8 cellular contexts compared by ENCODE assay signal in the genomic region with DNA sequence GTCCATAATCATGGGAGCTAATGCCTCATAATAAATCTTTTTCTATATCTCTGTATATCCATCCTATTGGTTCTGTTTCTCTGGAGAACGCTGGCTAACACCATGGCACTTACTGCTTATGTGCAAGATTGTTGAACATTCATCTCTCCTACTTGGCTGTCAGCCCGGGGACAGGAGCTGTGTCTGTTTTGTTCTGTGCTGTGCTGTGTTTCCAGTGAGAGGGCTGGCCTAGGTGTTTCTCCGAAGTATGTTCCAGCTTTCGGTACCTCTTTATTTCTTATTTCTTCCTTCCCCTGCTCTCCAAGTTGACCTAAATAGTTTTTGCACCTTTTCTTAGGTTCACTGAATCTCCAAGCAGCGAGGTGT. TPM values are rescaled to one million over a fixed set of nuclear protein-coding genes. Genes with fewer than 3 reads are reported as not detected.
DNase-seq lines count a peak whose midpoint lies in the region; ATAC-seq and TF ChIP-seq lines count a peak whose summit lies in the region.

No MANE protein-coding gene starts in this region.

- H3K36me3 ChIP-seq in WERI-Rb-1 (no peaks in the 10 kb centered on the region), neuronal stem cell (replicated peaks in 1 of 2; ENCODE audit: control insufficient read depth in 2 of 2, insufficient read depth in 2 of 2, low read length in 2 of 2) (no peaks in the 10 kb centered on the region)

- H3K79me1 ChIP-seq in neuronal stem cell (ENCODE audit: low read depth, low read length), result no peaks in the 10 kb centered on the region

- no peak overlapping the region for H3K14ac ChIP-seq in neuronal stem cell (ENCODE audit: low read length)

- H3K4me1 Mint-ChIP-seq in activated CD4-positive, alpha-beta T cell treated with anti-CD3 and anti-CD28 coated beads, Interleukin-2, amount 10 ng/mL, durations not matched to agents 7 days and 5 days, result peaks cover 32% of the 10 kb centered on the region

- CTCF ChIA-PET in activated CD4-positive, alpha-beta T cell treated with anti-CD3 and anti-CD28 coated beads, Interleukin-2, amount 10 ng/mL, durations not matched to agents 7 days and 5 days (lab: Charles Lee), result interaction anchor here (0.6 to 12.4 kb wide), 13 partner anchors 8 to 293 kb away, joined by 3 to 206 read pairs (median 4); partner anchors contain the start of genes ATG101 and NR4A1

- H2AK5ac ChIP-seq in neuronal stem cell (ENCODE audit: low read depth, low read length), result peak overlapping the region; percentile 22

- no peak for DNase-seq in activated CD4-positive, alpha-beta T cell treated with anti-CD3 and anti-CD28 coated beads, Interleukin-2, amount 10 ng/mL, durations not matched to agents 7 days and 5 days
- no peak for DNase-seq in activated CD4-positive, alpha-beta T cell treated with anti-CD3 and anti-CD28 coated beads, Interleukin-2, amount 50 U/mL, for 1 hour
- DNase-seq in WERI-Rb-1 (no peak), fibroblast of villous mesenchyme (ENCODE audit: low read depth) (peak; percentile 89), neuronal stem cell (ENCODE audit: low spot score) (no peak), OCI-M1 (lab: John Stamatoyannopoulos, UW) (no peak)
- DNase-seq in activated CD4-positive, alpha-beta T cell treated with anti-CD3 and anti-CD28 coated beads for 1 hour, result no peak

- H3K36me3 Mint-ChIP-seq in activated CD4-positive, alpha-beta T cell treated with anti-CD3 and anti-CD28 coated beads, Interleukin-2, amount 10 ng/mL, durations not matched to agents 7 days and 5 days (ENCODE audit: low read depth), result no peaks in the 10 kb centered on the region

- no peak overlapping the region for H3K27ac Mint-ChIP-seq in activated CD4-positive, alpha-beta T cell treated with anti-CD3 and anti-CD28 coated beads, Interleukin-2, amount 10 ng/mL, durations not matched to agents 7 days and 5 days

- peaks cover 29% of the 10 kb centered on the region for H3K27me3 Mint-ChIP-seq in activated CD4-positive, alpha-beta T cell treated with anti-CD3 and anti-CD28 coated beads, Interleukin-2, amount 10 ng/mL, durations not matched to agents 7 days and 5 days

- no peaks in the 10 kb centered on the region for H3K27me3 ChIP-seq in WERI-Rb-1 (ENCODE audit: insufficient read depth, low read depth, severe bottlenecking)
- H3K27me3 ChIP-seq in neuronal stem cell (ENCODE audit: control insufficient read depth in 3 of 3, insufficient read depth in 3 of 3, low read depth in 1 of 3, low read length in 3 of 3), result peaks cover 0 to 29% (median 8%) of the 10 kb centered on the region in 3 experiments

- TF ChIP-seq CTCF in WERI-Rb-1 (IDR thresholded peaks at IDR 0.05; ENCODE audit: low read depth, low read length), result no peak
- TF ChIP-seq CTCF in fibroblast of villous mesenchyme (IDR thresholded peaks at IDR 0.05; ENCODE audit: insufficient read depth, low read depth, low read length), result no peak

- H2BK15ac ChIP-seq in neuronal stem cell (ENCODE audit: low read length), result no peak overlapping the region

- H3K9me3 Mint-ChIP-seq in activated CD4-positive, alpha-beta T cell treated with anti-CD3 and anti-CD28 coated beads, Interleukin-2, amount 10 ng/mL, durations not matched to agents 7 days and 5 days, result no peaks in the 10 kb centered on the region

- no CpG with 5 or more reads among the region's 5 CpGs for WGBS in neuronal stem cell (ENCODE audit: extremely low coverage in 2 of 2, insufficient read length in 2 of 2, insufficient replicate concordance in 1 of 2), 2 donors

- no peak overlapping the region for H4K8ac ChIP-seq in neuronal stem cell (ENCODE audit: low read depth, low read length)

- H2BK5ac ChIP-seq in neuronal stem cell (ENCODE audit: low read length), result no peak overlapping the region

- POLR2A ChIA-PET in activated CD4-positive, alpha-beta T cell treated with anti-CD3 and anti-CD28 coated beads, Interleukin-2, amount 10 ng/mL, durations not matched to agents 7 days and 5 days (lab: Charles Lee), result interaction anchor here (0.7 kb wide), 1 partner anchor 20 kb away, joined by 3 read pairs; no protein-coding TSS in a partner anchor

- no peak overlapping the region for H2BK120ac ChIP-seq in neuronal stem cell (ENCODE audit: low read depth, low read length)

- H2AFZ ChIP-seq in neuronal stem cell (ENCODE audit: low read length), result peak overlapping the region; percentile 92

- H4K91ac ChIP-seq in neuronal stem cell (ENCODE audit: low read depth, low read length, poor library complexity), result no peak overlapping the region

- H3K4me1 ChIP-seq in neuronal stem cell (ENCODE audit: control insufficient read depth in 2 of 2, insufficient read depth in 1 of 2, low read depth in 1 of 2, low read length in 2 of 2), result peaks cover 12 to 21% of the 10 kb centered on the region in 2 donors

- no peak overlapping the region for H3K9ac ChIP-seq in neuronal stem cell (ENCODE audit: low read depth, low read length, poor library complexity)

- H3K27ac ChIP-seq in WERI-Rb-1 (no peak overlapping the region; the same call in 1 of the 2 replicates), neuronal stem cell (replicated peaks; ENCODE audit: low read length) (peak overlapping the region; percentile 10)

- H3K18ac ChIP-seq in neuronal stem cell (ENCODE audit: low read length), result no peak overlapping the region

- H2BK12ac ChIP-seq in neuronal stem cell (ENCODE audit: low read length), result no peak overlapping the region

- H3K4me3 ChIP-seq in WERI-Rb-1 (ENCODE audit: low read depth, low read length), result peak overlapping the region; percentile 54
- peak overlapping the region; percentile 52 for H3K4me3 ChIP-seq in fibroblast of villous mesenchyme (ENCODE audit: low read depth, low read length)
- H3K4me3 ChIP-seq in neuronal stem cell (ENCODE audit: low read length in 2 of 2), result peak overlapping the region in 1 of 2 donors; percentile 14

- no peaks in the 10 kb centered on the region for H3K9me3 ChIP-seq in WERI-Rb-1 (ENCODE audit: severe bottlenecking)
- H3K9me3 ChIP-seq in neuronal stem cell (replicated peaks in 1 of 2; ENCODE audit: control insufficient read depth in 2 of 2, insufficient read depth in 1 of 2, low read depth in 1 of 2, low read length in 2 of 2), result no peaks in the 10 kb centered on the region

- no peak for ATAC-seq in GM21367 (IDR thresholded peaks at IDR 0.05; ENCODE audit: unreplicated experiment)

- peak overlapping the region; percentile 48 for H3K4me3 Mint-ChIP-seq in activated CD4-positive, alpha-beta T cell treated with anti-CD3 and anti-CD28 coated beads, Interleukin-2, amount 10 ng/mL, durations not matched to agents 7 days and 5 days

- no peak overlapping the region for H3K4ac ChIP-seq in neuronal stem cell (ENCODE audit: low read length)

- peak overlapping the region; percentile 50 for H3K4me2 ChIP-seq in neuronal stem cell (ENCODE audit: insufficient read depth, low read length, poor library complexity, severe bottlenecking)

- H3K23ac ChIP-seq in neuronal stem cell (ENCODE audit: low read depth, low read length, poor library complexity), result no peak overlapping the region

RNA-seq across cellular contexts. Expression of gene NR4A1, which starts 18.8 kb away (rescaled TPM):
- total RNA-seq in activated CD4-positive, alpha-beta T cell treated with anti-CD3 and anti-CD28 coated beads, Interleukin-2, amount 10 ng/mL, durations not matched to agents 7 days and 5 days, result 1 to 10 TPM; 2.1 to 2.7 TPM
- 2.2 and 2.9 TPM in 2 replicates for total RNA-seq in fibroblast of villous mesenchyme
- polyA plus RNA-seq in neuronal stem cell (2013, experiment 1 of 2), result 46.2 TPM
- polyA plus RNA-seq in neuronal stem cell (2013, experiment 2 of 2), result 44.5 TPM

RNA-seq across cellular contexts. Expression of gene TAMALIN, which starts 25.7 kb away (rescaled TPM):
- total RNA-seq in activated CD4-positive, alpha-beta T cell treated with anti-CD3 and anti-CD28 coated beads, Interleukin-2, amount 10 ng/mL, durations not matched to agents 7 days and 5 days, result 1 to 10 TPM; 5.7 to 6.9 TPM
- 2.2 and 7.7 TPM in 2 replicates for total RNA-seq in fibroblast of villous mesenchyme
- polyA plus RNA-seq in neuronal stem cell (2013, experiment 1 of 2), result 11.1 TPM
- polyA plus RNA-seq in neuronal stem cell (2013, experiment 2 of 2), result 10.9 TPM

RNA-seq across cellular contexts. Expression of gene ATG101, which starts 37.4 kb away (rescaled TPM):
- total RNA-seq in activated CD4-positive, alpha-beta T cell treated with anti-CD3 and anti-CD28 coated beads, Interleukin-2, amount 10 ng/mL, durations not matched to agents 7 days and 5 days, result 10 to 100 TPM; 28.3 to 30.4 TPM
- 70.0 and 71.8 TPM in 2 replicates for total RNA-seq in fibroblast of villous mesenchyme
- 16.4 TPM for polyA plus RNA-seq in neuronal stem cell (2013, experiment 1 of 2)
- 15.2 TPM for polyA plus RNA-seq in neuronal stem cell (2013, experiment 2 of 2)

RNA-seq across cellular contexts. Expression of gene SMIM41, which starts 47.1 kb away (rescaled TPM):
- total RNA-seq in activated CD4-positive, alpha-beta T cell treated with anti-CD3 and anti-CD28 coated beads, Interleukin-2, amount 10 ng/mL, durations not matched to agents 7 days and 5 days, result not detected
- total RNA-seq in fibroblast of villous mesenchyme, result 0.32 and 0.43 TPM in 2 replicates
- polyA plus RNA-seq in neuronal stem cell (2013, experiment 1 of 2), result 0.38 TPM
- 0.18 TPM for polyA plus RNA-seq in neuronal stem cell (2013, experiment 2 of 2)
